Comparison of ENCODE assay signal across 13 cellular contexts in genomic region chr10:12655940-12656339, GRCh38.
A peak's percentile ranks its signal among the peaks of the same experiment; 100 is the strongest.
DNase-seq lines count a peak whose midpoint lies in the region; ATAC-seq and TF ChIP-seq lines count a peak whose summit lies in the region.
"Had no signal": no experiment of that assay in that cellular context is flagged by ENCODE, and none has a peak within 500 bp of the region (broad histone marks: within the 10 kb centered on the region; RNA-seq: fewer than 3 reads in every experiment).

No MANE protein-coding gene starts in this region.

- no peak overlapping the region for H2AFZ ChIP-seq in DND-41 (ENCODE audit: low read depth, low read length)

- TF ChIP-seq POLR2A in sigmoid colon (IDR thresholded peaks at IDR 0.05), result no peak

- H3K27ac ChIP-seq in BLaER1 (no peak overlapping the region), DND-41 (ENCODE audit: low read length) (peak overlapping the region; percentile 37), sigmoid colon (no peak overlapping the region)
- H3K27ac ChIP-seq: Peyer's patch had no signal

- no peaks in the 10 kb centered on the region for H3K27me3 ChIP-seq in BLaER1
- no peaks in the 10 kb centered on the region for H3K27me3 ChIP-seq in DND-41 (ENCODE audit: insufficient read depth, low read length, poor library complexity)
- no peaks in the 10 kb centered on the region for H3K27me3 ChIP-seq in sigmoid colon
- H3K27me3 ChIP-seq: Peyer's patch had no signal

- peaks cover 19% of the 10 kb centered on the region for H3K9me3 ChIP-seq in BLaER1
- peaks cover 12% of the 10 kb centered on the region for H3K9me3 ChIP-seq in DND-41 (ENCODE audit: insufficient read depth, low read length, severe bottlenecking)
- no peaks in the 10 kb centered on the region for H3K9me3 ChIP-seq in sigmoid colon
- H3K9me3 ChIP-seq: Peyer's patch had no signal

- H3K27me3 Mint-ChIP-seq in activated T-helper 1 cell treated with anti-CD3 and anti-CD28 coated beads, Interleukin-12 subunit alpha, Interleukin-12 subunit beta, Interleukin-2, Interleukin-4 antibody, amounts not matched to agents 30 ng/mL and 10 ng/mL and 1 ng/mL, durations not matched to agents 14 hours and 24 hours and 36 hours (ENCODE audit: insufficient read depth), result no peaks in the 10 kb centered on the region
- H3K27me3 Mint-ChIP-seq in naive B cell, result no peaks in the 10 kb centered on the region

- H3K4me2 ChIP-seq in BLaER1, result peak overlapping the region; percentile 53
- no peak overlapping the region for H3K4me2 ChIP-seq in DND-41 (ENCODE audit: insufficient read depth, low read length)

- no peak for TF ChIP-seq EP300 in sigmoid colon (IDR thresholded peaks at IDR 0.05)

- ATAC-seq in DND-41 (ENCODE audit: insufficient read depth, low read depth) (no peak), naive B cell (ENCODE audit: low read depth in 2 of 2) (peak in 1 of 2 donors; percentile 37)
- ATAC-seq: Right ventricle myocardium inferior had no signal

- peaks cover 14% of the 10 kb centered on the region for H3K9me3 Mint-ChIP-seq in activated T-helper 1 cell treated with anti-CD3 and anti-CD28 coated beads, Interleukin-12 subunit alpha, Interleukin-12 subunit beta, Interleukin-2, Interleukin-4 antibody, amounts not matched to agents 30 ng/mL and 10 ng/mL and 1 ng/mL, durations not matched to agents 14 hours and 24 hours and 36 hours
- H3K9me3 Mint-ChIP-seq in naive B cell, result peaks cover 0 to 14% (median 5%) of the 10 kb centered on the region in 7 donors
- H3K9me3 Mint-ChIP-seq: HFFc6 had no signal

- WGBS in sigmoid colon, 2 donors, result 71 to 91% methylated on average over 2 of the region's 2 CpGs

- no peak for DNase-seq in DND-41
- DNase-seq in activated T-helper 1 cell treated with anti-CD3 and anti-CD28 coated beads, Interleukin-12 subunit alpha, Interleukin-12 subunit beta, Interleukin-2, Interleukin-4 antibody, amounts not matched to agents 30 ng/mL and 10 ng/mL and 1 ng/mL, durations not matched to agents 14 hours and 24 hours and 36 hours (ENCODE audit: low spot score), result peak; percentile 11
- DNase-seq in naive B cell, result no peak
- no peak for DNase-seq in NCI-H1105 treated with DMSO at 0.1 percent for 48 hours (lab: John Stamatoyannopoulos, UW)
- DNase-seq in NCI-H2196 (lab: John Stamatoyannopoulos, UW; ENCODE audit: unreplicated experiment), result no peak
- DNase-seq in sigmoid colon, result no peak
- DNase-seq: CD8-positive, alpha-beta T cell; DMS79; NCI-H1092; Peyer's patch had no signal

- peak overlapping the region; percentile 33 for H3K4me3 Mint-ChIP-seq in activated T-helper 1 cell treated with anti-CD3 and anti-CD28 coated beads, Interleukin-12 subunit alpha, Interleukin-12 subunit beta, Interleukin-2, Interleukin-4 antibody, amounts not matched to agents 30 ng/mL and 10 ng/mL and 1 ng/mL, durations not matched to agents 14 hours and 24 hours and 36 hours
- H3K4me3 Mint-ChIP-seq in naive B cell, result peak overlapping the region in 1 of 8 donors; percentile 42
- H3K4me3 Mint-ChIP-seq: HFFc6 had no signal

- H3K4me1 ChIP-seq in BLaER1 (peaks cover 11% of the 10 kb centered on the region), DND-41 (ENCODE audit: insufficient read depth, low read length) (peaks cover 7% of the 10 kb centered on the region; the same call in 1 of the 2 replicates), sigmoid colon (no peaks in the 10 kb centered on the region)
- H3K4me1 ChIP-seq: Peyer's patch had no signal

- H3K36me3 Mint-ChIP-seq in activated T-helper 1 cell treated with anti-CD3 and anti-CD28 coated beads, Interleukin-12 subunit alpha, Interleukin-12 subunit beta, Interleukin-2, Interleukin-4 antibody, amounts not matched to agents 30 ng/mL and 10 ng/mL and 1 ng/mL, durations not matched to agents 14 hours and 24 hours and 36 hours (ENCODE audit: low read depth), result peaks cover 7% of the 10 kb centered on the region
- H3K36me3 Mint-ChIP-seq in naive B cell, result peaks cover 7 to 11% of the 10 kb centered on the region in 2 donors

- intact Hi-C loops in activated T-helper 1 cell treated with anti-CD3 and anti-CD28 coated beads, Interleukin-12 subunit alpha, Interleukin-12 subunit beta, Interleukin-2, Interleukin-4 antibody, amounts not matched to agents 30 ng/mL and 10 ng/mL and 1 ng/mL, durations not matched to agents 14 hours and 24 hours and 36 hours (cut with micrococcal nuclease), result loop anchor here (1.0 to 5.0 kb wide), 12 partner anchors 11 to 1139 kb away; no protein-coding TSS in a partner anchor
- intact Hi-C loops in sigmoid colon (cut with DNase I), result loop anchor here (2.0 to 5.0 kb wide), 2 partner anchors 309 to 391 kb away; partner anchors contain the start of gene CAMK1D

- H3K79me2 ChIP-seq in DND-41 (ENCODE audit: insufficient read depth, low read length), result no peaks in the 10 kb centered on the region

- H3K4me3 ChIP-seq in BLaER1, result no peak overlapping the region
- H3K4me3 ChIP-seq in DND-41 (ENCODE audit: low read depth in 1 of 2, low read length in 2 of 2), result no peak overlapping the region
- H3K4me3 ChIP-seq in sigmoid colon, result no peak overlapping the region
- H3K4me3 ChIP-seq: Peyer's patch had no signal

- H3K4me1 Mint-ChIP-seq in activated T-helper 1 cell treated with anti-CD3 and anti-CD28 coated beads, Interleukin-12 subunit alpha, Interleukin-12 subunit beta, Interleukin-2, Interleukin-4 antibody, amounts not matched to agents 30 ng/mL and 10 ng/mL and 1 ng/mL, durations not matched to agents 14 hours and 24 hours and 36 hours (ENCODE audit: low read depth), result peaks cover 34% of the 10 kb centered on the region
- H3K4me1 Mint-ChIP-seq in naive B cell, result peaks cover 17 to 30% (median 20%) of the 10 kb centered on the region in 3 donors

- H3K9ac ChIP-seq in BLaER1 (no peak overlapping the region), DND-41 (ENCODE audit: low read depth, low read length) (no peak overlapping the region)

- H3K36me3 ChIP-seq in BLaER1 (0 out of 2 replicates have a peak, but pooled peaks cover 7% of the 10 kb centered on the region), DND-41 (ENCODE audit: insufficient read depth, low read length) (no peaks in the 10 kb centered on the region), sigmoid colon (no peaks in the 10 kb centered on the region)
- H3K36me3 ChIP-seq: Peyer's patch had no signal

- H3K27ac Mint-ChIP-seq in activated T-helper 1 cell treated with anti-CD3 and anti-CD28 coated beads, Interleukin-12 subunit alpha, Interleukin-12 subunit beta, Interleukin-2, Interleukin-4 antibody, amounts not matched to agents 30 ng/mL and 10 ng/mL and 1 ng/mL, durations not matched to agents 14 hours and 24 hours and 36 hours, result peak overlapping the region; percentile 34
- peak overlapping the region in 4 of 6 donors; percentile 33 to 94 (median 54) for H3K27ac Mint-ChIP-seq in naive B cell
- H3K27ac Mint-ChIP-seq: CD8-positive, alpha-beta T cell; HFFc6 had no signal

- H4K20me1 ChIP-seq in BLaER1 (no peaks in the 10 kb centered on the region), DND-41 (ENCODE audit: insufficient read depth, low read length) (no peaks in the 10 kb centered on the region)

- no peak for TF ChIP-seq CTCF in DND-41 (IDR thresholded peaks at IDR 0.05; ENCODE audit: borderline replicate concordance, extremely low read depth, low read length, poor library complexity, severe bottlenecking)
- TF ChIP-seq CTCF in sigmoid colon (IDR thresholded peaks at IDR 0.05), result no peak
